8 cellular contexts compared by ENCODE assay signal in the genomic region with DNA sequence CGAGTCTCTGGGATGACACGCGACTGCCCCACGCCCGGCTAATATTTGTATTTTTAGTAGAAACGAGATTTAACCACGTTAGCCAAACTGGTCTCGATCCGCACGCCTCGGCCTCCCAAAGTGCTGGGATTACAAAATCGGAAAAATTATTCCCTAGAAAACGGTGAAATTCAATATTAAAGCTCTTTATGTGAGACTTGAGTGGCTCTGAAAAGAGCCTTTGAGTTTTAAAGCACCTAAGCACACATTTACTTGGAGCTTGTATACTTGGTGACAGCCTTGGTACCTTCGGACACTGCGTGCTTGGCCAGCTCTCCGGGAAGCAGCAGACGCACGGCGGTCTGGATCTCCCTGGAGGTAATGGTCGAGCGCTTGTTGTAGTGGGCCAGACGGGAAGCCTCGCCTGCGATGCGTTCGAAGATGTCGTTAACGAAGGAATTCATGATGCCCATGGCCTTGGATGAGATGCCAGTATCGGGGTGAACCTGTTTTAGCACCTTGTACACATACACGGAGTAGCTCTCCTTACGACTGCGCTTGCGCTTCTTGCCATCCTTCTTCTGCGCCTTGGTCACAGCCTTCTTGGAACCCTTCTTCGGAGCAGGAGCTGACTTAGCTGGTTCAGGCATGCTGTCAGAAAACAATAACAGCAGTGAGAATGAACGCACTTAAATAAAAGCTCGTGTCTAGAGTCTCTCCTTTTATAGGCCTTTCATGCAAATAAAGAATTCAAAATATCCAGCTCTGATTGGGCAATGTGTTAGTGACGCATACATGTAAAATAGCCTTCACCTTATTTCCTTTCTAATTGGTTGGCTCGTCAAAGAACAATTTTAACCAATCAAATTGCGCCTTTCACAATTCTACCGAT.
DNase-seq lines count a peak whose midpoint lies in the region; ATAC-seq, FAIRE-seq and TF ChIP-seq lines count a peak whose summit lies in the region.

No MANE protein-coding gene starts in this region.

- H3K27me3 Mint-ChIP-seq in astrocyte (ENCODE audit: low read depth, unreplicated experiment): no peaks in the 10 kb centered on the region

- peak overlapping the region; percentile 54 for H3K9ac ChIP-seq in SU-DHL-6 (ENCODE audit: low read length)
- H3K9ac ChIP-seq in astrocyte (ENCODE audit: low read length): peak overlapping the region; percentile 89

- H3K4me1 ChIP-seq in astrocyte (ENCODE audit: insufficient read depth, low read length): peaks cover 12% of the 10 kb centered on the region
- H3K4me1 ChIP-seq in right atrium auricular region: peaks cover 0 to 22% of the 10 kb centered on the region in 2 donors
- H3K4me1 ChIP-seq in psoas muscle: peaks cover 5% of the 10 kb centered on the region

- H3K27ac Mint-ChIP-seq in astrocyte (ENCODE audit: unreplicated experiment): no peak overlapping the region

- no peaks in the 10 kb centered on the region for H3K4me1 Mint-ChIP-seq in astrocyte (ENCODE audit: low read depth, unreplicated experiment)

- no peaks in the 10 kb centered on the region for H3K9me3 ChIP-seq in SU-DHL-6 (ENCODE audit: insufficient read depth, low read length)
- H3K9me3 ChIP-seq in astrocyte (ENCODE audit: insufficient read depth, low read depth, low read length): no peaks in the 10 kb centered on the region
- no peaks in the 10 kb centered on the region for H3K9me3 ChIP-seq in right atrium auricular region
- H3K9me3 ChIP-seq in psoas muscle: no peaks in the 10 kb centered on the region

- no peak overlapping the region for H3K4me3 Mint-ChIP-seq in astrocyte (ENCODE audit: unreplicated experiment)

- WGBS in psoas muscle, 3 donors: 1 to 5% (median 4%) methylated on average over 41 of the region's 41 CpGs

- H3K4me2 ChIP-seq in SU-DHL-6 (ENCODE audit: low read depth, low read length, poor library complexity, severe bottlenecking) (peak overlapping the region; percentile 58), astrocyte (ENCODE audit: low read length) (peak overlapping the region; percentile 84)

- TF ChIP-seq CTCF in GM12875 (IDR thresholded peaks at IDR 0.05; ENCODE audit: borderline replicate concordance, insufficient read depth, low read depth, low read length) (no peak), SU-DHL-6 (IDR thresholded peaks at IDR 0.05; ENCODE audit: insufficient read depth, low read length, poor library complexity, severe bottlenecking) (no peak), astrocyte (IDR thresholded peaks at IDR 0.05; ENCODE audit: insufficient read depth, low read depth, low read length) (no peak), right atrium auricular region (IDR thresholded peaks at IDR 0.05) (no peak), psoas muscle (IDR thresholded peaks at IDR 0.05) (no peak)

- H2AFZ ChIP-seq in SU-DHL-6 (ENCODE audit: low read depth, low read length, severe bottlenecking) (no peak overlapping the region), astrocyte (ENCODE audit: low read depth, low read length) (peak overlapping the region; percentile 35)

- ATAC-seq in HG02610 (IDR thresholded peaks at IDR 0.05; ENCODE audit: unreplicated experiment) (peak; percentile 79), psoas muscle (peak; percentile 43 to 81 (median 80))

- H3K27me3 ChIP-seq in SU-DHL-6 (ENCODE audit: low read length): no peaks in the 10 kb centered on the region
- H3K27me3 ChIP-seq in astrocyte (ENCODE audit: insufficient read depth, low read length): no peaks in the 10 kb centered on the region
- H3K27me3 ChIP-seq in right atrium auricular region: no peaks in the 10 kb centered on the region
- H3K27me3 ChIP-seq in psoas muscle (ENCODE audit: insufficient read depth in 3 of 3, low read length in 2 of 3): peaks cover 0 to 70% (median 28%) of the 10 kb centered on the region in 3 donors

- FAIRE-seq in astrocyte (lab: Jason Lieb, UNC): peak; percentile 76

- H3K4me3 ChIP-seq in GM12875 (ENCODE audit: low read depth, low read length) (peak overlapping the region; percentile 32), SU-DHL-6 (ENCODE audit: insufficient read depth, low read length, poor library complexity, severe bottlenecking) (peak overlapping the region; percentile 48), astrocyte (ENCODE audit: insufficient read depth, low read depth, low read length) (peak overlapping the region; percentile 72), right atrium auricular region (peak overlapping the region; percentile 48 to 61), psoas muscle (peak overlapping the region; percentile 67)

- H3K36me3 ChIP-seq in SU-DHL-6 (ENCODE audit: low read length): no peaks in the 10 kb centered on the region
- no peaks in the 10 kb centered on the region for H3K36me3 ChIP-seq in astrocyte (ENCODE audit: insufficient read depth, low read length)
- H3K36me3 ChIP-seq in right atrium auricular region: no peaks in the 10 kb centered on the region
- no peaks in the 10 kb centered on the region for H3K36me3 ChIP-seq in psoas muscle (ENCODE audit: insufficient read depth in 1 of 2, low read depth in 1 of 2)

- no peaks in the 10 kb centered on the region for H3K9me3 Mint-ChIP-seq in astrocyte (ENCODE audit: unreplicated experiment)

- H4K20me1 ChIP-seq in SU-DHL-6 (ENCODE audit: low read depth, low read length): no peaks in the 10 kb centered on the region
- H4K20me1 ChIP-seq in astrocyte (ENCODE audit: insufficient read depth, low read length): peaks cover 7% of the 10 kb centered on the region

- no peaks in the 10 kb centered on the region for H3K9me2 ChIP-seq in SU-DHL-6 (replicated peaks; ENCODE audit: insufficient read depth, low read length)

- peak; percentile 95 for DNase-seq in NCI-H1092 treated with DMSO at 0.1 percent for 48 hours (lab: John Stamatoyannopoulos, UW)
- peak; percentile 98 for DNase-seq in astrocyte (ENCODE audit: low read depth)
- DNase-seq in right atrium auricular region (ENCODE audit: low spot score): peak; percentile 87
- DNase-seq in psoas muscle: peak in 1 of 2 donors; percentile 64
- DNase-seq in KBM-7: no peak

- no peaks in the 10 kb centered on the region for H3K36me3 Mint-ChIP-seq in astrocyte (ENCODE audit: low read depth, unreplicated experiment)

- in situ Hi-C loops in KBM-7 (cut with MboI; ENCODE audit: low pct_unique_long_range_greater_than_20kb, low sequenced_read_pairs): no loop called here

- H3K79me2 ChIP-seq in SU-DHL-6 (ENCODE audit: insufficient read depth, low read length) (no peaks in the 10 kb centered on the region), astrocyte (ENCODE audit: insufficient read depth, low read length) (no peaks in the 10 kb centered on the region)

- intact Hi-C loops in psoas muscle (cut with DNase I): no loop called here

- peaks cover 66% of the 10 kb centered on the region for H3F3A ChIP-seq in SU-DHL-6 (ENCODE audit: insufficient read depth)

- H3K27ac ChIP-seq in SU-DHL-6 (ENCODE audit: low read depth, low read length) (peak overlapping the region; percentile 87), astrocyte (ENCODE audit: low read depth, low read length) (peak overlapping the region; percentile 91), right atrium auricular region (peak overlapping the region; percentile 93 to 95), psoas muscle (peak overlapping the region; percentile 82)
